ENCODE assay signal across 1 cellular context in the genomic region with DNA sequence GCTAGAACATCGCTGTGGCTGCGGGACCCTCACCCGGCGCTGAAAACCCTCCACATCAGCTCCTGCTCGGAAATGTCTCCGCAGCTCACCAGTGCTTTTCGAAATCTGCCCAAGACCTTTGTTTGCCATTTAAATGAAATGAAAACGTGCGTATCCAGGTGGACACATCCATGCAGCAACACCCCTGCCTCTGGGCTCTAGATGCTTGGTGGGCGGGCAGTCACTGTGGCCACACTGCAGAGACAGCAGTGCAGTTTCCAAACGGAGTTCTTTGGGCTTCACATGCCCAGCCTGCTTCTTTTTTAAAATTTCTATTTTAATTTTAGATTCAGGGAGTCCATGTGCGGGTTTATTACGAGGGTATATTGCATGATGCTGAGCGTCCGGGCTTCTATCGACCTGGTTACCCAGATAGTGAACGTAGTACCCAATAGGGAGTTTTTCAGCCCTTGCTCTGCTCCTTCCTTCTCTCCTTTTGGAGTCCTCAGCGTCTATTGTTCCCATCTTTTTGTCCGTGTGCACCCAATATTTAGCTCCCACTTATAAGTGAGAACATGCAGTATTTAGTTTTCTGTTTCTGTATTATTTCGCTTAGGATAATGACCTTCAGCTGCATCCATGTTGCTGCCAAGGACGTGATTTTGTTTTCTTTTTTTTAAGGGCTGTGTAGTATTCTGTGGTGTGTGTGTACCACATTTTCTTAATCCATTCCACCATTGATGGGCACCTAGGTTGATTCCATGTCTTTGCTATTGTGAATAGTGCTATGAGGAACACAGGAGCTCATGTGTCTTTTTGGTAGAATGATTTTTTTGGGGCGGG.
TF ChIP-seq lines count a peak whose summit lies in the region.

No MANE protein-coding gene starts in this region.

TF ChIP-seq in GM12891, 5 proteins besides CTCF, POLR2A, EP300 and RAD21 (continued from another document):
- no peak for TF ChIP-seq SPI1 (IDR thresholded peaks at IDR 0.05; ENCODE audit: low read depth, low read length)
- no peak for TF ChIP-seq TAF1 (IDR thresholded peaks at IDR 0.05; ENCODE audit: low read depth, low read length)
- no peak for TF ChIP-seq PAX5 (IDR thresholded peaks at IDR 0.05; ENCODE audit: insufficient read depth, low read length, severe bottlenecking)
